ENCODE assay signal across 8 cellular contexts in genomic region chr17:38800237-38800760, GRCh38. TPM values are rescaled to one million over a fixed set of nuclear protein-coding genes. Genes with fewer than 3 reads are reported as not detected.
A peak's percentile ranks its signal among the peaks of the same experiment; 100 is the strongest.
DNase-seq lines count a peak whose midpoint lies in the region; ATAC-seq, FAIRE-seq and TF ChIP-seq lines count a peak whose summit lies in the region.

No MANE protein-coding gene starts in this region.

- peaks cover 7 to 22% of the 10 kb centered on the region in 2 donors for H3K4me1 ChIP-seq in kidney (ENCODE audit: control insufficient read depth in 1 of 2, insufficient read depth in 1 of 2, low read depth in 1 of 2, low read length in 2 of 2)
- H3K4me1 ChIP-seq in testis: peaks cover 21% of the 10 kb centered on the region

- DNase-seq in activated CD4-positive, alpha-beta T cell treated with anti-CD3 and anti-CD28 coated beads for 36 hours: no peak
- DNase-seq in activated CD4-positive, alpha-beta T cell treated with anti-CD3 and anti-CD28 coated beads, Interleukin-2, amount 50 U/mL, for 1 hour: no peak
- DNase-seq in kidney: no peak
- DNase-seq in testis: no peak
- no peak for DNase-seq in NCI-H2029 (lab: John Stamatoyannopoulos, UW)
- DNase-seq in occipital lobe (lab: John Stamatoyannopoulos, UW): no peak
- DNase-seq in NCI-H345 treated with DMSO at 0.1 percent for 48 hours (lab: John Stamatoyannopoulos, UW; ENCODE audit: unreplicated experiment): no peak

- H3K9ac ChIP-seq in kidney (ENCODE audit: low read length in 2 of 2): peak overlapping the region in 1 of 2 donors; percentile 21

- H3K9me3 Mint-ChIP-seq in activated CD4-positive, alpha-beta T cell treated with anti-CD3 and anti-CD28 coated beads for 36 hours (ENCODE audit: low read depth): no peaks in the 10 kb centered on the region
- H3K9me3 Mint-ChIP-seq in activated naive CD8-positive, alpha-beta T cell (ENCODE audit: low read depth): no peaks in the 10 kb centered on the region

- no peaks in the 10 kb centered on the region for H3K27me3 Mint-ChIP-seq in activated CD4-positive, alpha-beta T cell treated with anti-CD3 and anti-CD28 coated beads for 36 hours
- no peaks in the 10 kb centered on the region for H3K27me3 Mint-ChIP-seq in activated naive CD8-positive, alpha-beta T cell

- CTCF ChIA-PET in activated CD4-positive, alpha-beta T cell treated with anti-CD3 and anti-CD28 coated beads for 36 hours (lab: Charles Lee): no interaction called here

- ATAC-seq in activated CD4-positive, alpha-beta T cell treated with anti-CD3 and anti-CD28 coated beads for 36 hours: no peak

- H3K27ac ChIP-seq in kidney (ENCODE audit: low read depth in 2 of 2, low read length in 2 of 2) (peak overlapping the region; percentile 98), testis (peak overlapping the region in 1 of 2 donors; percentile 100)

- FAIRE-seq in kidney (lab: Jason Lieb, UNC): no peak

- H3K4me3 ChIP-seq in kidney (ENCODE audit: low read length in 2 of 2): peak overlapping the region; percentile 50 to 62
- peak overlapping the region; percentile 78 to 92 for H3K4me3 ChIP-seq in testis

- peaks cover 47% of the 10 kb centered on the region for H3K36me3 Mint-ChIP-seq in activated CD4-positive, alpha-beta T cell treated with anti-CD3 and anti-CD28 coated beads for 36 hours (ENCODE audit: low read depth)
- H3K36me3 Mint-ChIP-seq in activated naive CD8-positive, alpha-beta T cell: peaks cover 8% of the 10 kb centered on the region

- WGBS in testis, 2 donors: 10 to 14% methylated on average over 14 of the region's 14 CpGs

- H3K9me3 ChIP-seq in kidney (ENCODE audit: control insufficient read depth in 1 of 2, low read length in 2 of 2) (no peaks in the 10 kb centered on the region), testis (no peaks in the 10 kb centered on the region)

- TF ChIP-seq POLR2A in testis (IDR thresholded peaks at IDR 0.05): no peak

- peak overlapping the region; percentile 82 for H3K27ac Mint-ChIP-seq in activated CD4-positive, alpha-beta T cell treated with anti-CD3 and anti-CD28 coated beads for 36 hours
- peak overlapping the region; percentile 54 for H3K27ac Mint-ChIP-seq in activated naive CD8-positive, alpha-beta T cell

- H3K36me3 ChIP-seq in kidney (ENCODE audit: control insufficient read depth in 1 of 2, insufficient read depth in 2 of 2, low read length in 2 of 2) (peaks cover 15 to 29% of the 10 kb centered on the region in 2 donors), testis (ENCODE audit: low read depth, missing control alignments) (no peaks in the 10 kb centered on the region)

- no peak for TF ChIP-seq CTCF in kidney (IDR thresholded peaks at IDR 0.05; ENCODE audit: borderline replicate concordance, extremely low read depth, insufficient read depth)
- no peak for TF ChIP-seq CTCF in testis (IDR thresholded peaks at IDR 0.05)

- no peaks in the 10 kb centered on the region for H3K27me3 ChIP-seq in testis

- POLR2A ChIA-PET in activated CD4-positive, alpha-beta T cell treated with anti-CD3 and anti-CD28 coated beads for 36 hours (lab: Charles Lee): no interaction called here

- H3K4me3 Mint-ChIP-seq in activated CD4-positive, alpha-beta T cell treated with anti-CD3 and anti-CD28 coated beads for 36 hours: peak overlapping the region; percentile 99
- H3K4me3 Mint-ChIP-seq in activated naive CD8-positive, alpha-beta T cell: peak overlapping the region; percentile 80

- H3K4me1 Mint-ChIP-seq in activated CD4-positive, alpha-beta T cell treated with anti-CD3 and anti-CD28 coated beads for 36 hours: peaks cover 33% of the 10 kb centered on the region
- H3K4me1 Mint-ChIP-seq in activated naive CD8-positive, alpha-beta T cell (ENCODE audit: low read depth): peaks cover 39% of the 10 kb centered on the region

- intact Hi-C loops in activated CD4-positive, alpha-beta T cell treated with anti-CD3 and anti-CD28 coated beads for 36 hours (cut with DNase I, micrococcal nuclease): loop anchor here in 1 of 2 experiments (2.0 kb wide), 1 partner anchor 17 kb away; no protein-coding TSS in a partner anchor
- intact Hi-C loops in kidney (cut with DNase I): no loop called here
- intact Hi-C loops in testis (cut with DNase I; ENCODE audit: low total_unique reads): no loop called here

RNA-seq across cellular contexts. Expression of gene PIP4K2B, which starts 0.9 kb away (rescaled TPM):
- 10 to 100 TPM; 36.3 to 41.6 TPM for total RNA-seq in activated CD4-positive, alpha-beta T cell treated with anti-CD3 and anti-CD28 coated beads for 36 hours
- total RNA-seq in kidney (41.2 TPM), testis (10 to 100 TPM; 47.2 to 56.7 TPM), occipital lobe (166 TPM)
- polyA plus RNA-seq in kidney (ENCODE audit: insufficient read depth, low read depth, low replicate concordance) (15.3 TPM), testis (ENCODE audit: insufficient read depth, low read depth, low replicate concordance) (34.8 TPM)

RNA-seq across cellular contexts. Expression of gene CWC25, which starts 24.8 kb away (rescaled TPM):
- 10 to 100 TPM; 23.3 to 24.0 TPM for total RNA-seq in activated CD4-positive, alpha-beta T cell treated with anti-CD3 and anti-CD28 coated beads for 36 hours
- total RNA-seq in kidney (25.7 TPM), testis (10 to 100 TPM; 23.9 to 67.1 TPM), occipital lobe (7.8 TPM)
- polyA plus RNA-seq in kidney (ENCODE audit: insufficient read depth, low read depth, low replicate concordance) (12.9 TPM), testis (ENCODE audit: insufficient read depth, low read depth, low replicate concordance) (41.9 TPM)

RNA-seq across cellular contexts. Expression of gene PSMB3, which starts 47.8 kb away (rescaled TPM):
- 100 to 1,000 TPM; 337 to 396 TPM for total RNA-seq in activated CD4-positive, alpha-beta T cell treated with anti-CD3 and anti-CD28 coated beads for 36 hours
- total RNA-seq in kidney (156 TPM), testis (100 to 1,000 TPM; 111 to 113 TPM), occipital lobe (138 TPM)
- polyA plus RNA-seq in kidney (ENCODE audit: insufficient read depth, low read depth, low replicate concordance) (347 TPM), testis (ENCODE audit: insufficient read depth, low read depth, low replicate concordance) (144 TPM)

RNA-seq across cellular contexts. Expression of gene PCGF2, which starts 52.2 kb away (rescaled TPM):
- total RNA-seq in activated CD4-positive, alpha-beta T cell treated with anti-CD3 and anti-CD28 coated beads for 36 hours: 1 to 10 TPM; 1.6 to 1.7 TPM
- 62.2 TPM for total RNA-seq in kidney
- polyA plus RNA-seq in kidney (ENCODE audit: insufficient read depth, low read depth, low replicate concordance): 111 TPM
- total RNA-seq in testis: 10 to 100 TPM in 1 of 2 donors, 1 to 10 TPM in 1; 8.1 to 20.9 TPM
- 21.2 TPM for polyA plus RNA-seq in testis (ENCODE audit: insufficient read depth, low read depth, low replicate concordance)
- 4.8 TPM for total RNA-seq in occipital lobe

RNA-seq across cellular contexts. Expression of gene RPL23, which starts 53.2 kb away (rescaled TPM):
- total RNA-seq in activated CD4-positive, alpha-beta T cell treated with anti-CD3 and anti-CD28 coated beads for 36 hours: 1,000 to 10,000 TPM; 1,886 to 1,896 TPM
- 1,183 TPM for total RNA-seq in kidney
- polyA plus RNA-seq in kidney (ENCODE audit: insufficient read depth, low read depth, low replicate concordance): 2,399 TPM
- total RNA-seq in testis: 100 to 1,000 TPM; 406 to 746 TPM
- 912 TPM for polyA plus RNA-seq in testis (ENCODE audit: insufficient read depth, low read depth, low replicate concordance)
- total RNA-seq in occipital lobe: 1,678 TPM
